26 cellular contexts compared by ENCODE assay signal in the genomic region with DNA sequence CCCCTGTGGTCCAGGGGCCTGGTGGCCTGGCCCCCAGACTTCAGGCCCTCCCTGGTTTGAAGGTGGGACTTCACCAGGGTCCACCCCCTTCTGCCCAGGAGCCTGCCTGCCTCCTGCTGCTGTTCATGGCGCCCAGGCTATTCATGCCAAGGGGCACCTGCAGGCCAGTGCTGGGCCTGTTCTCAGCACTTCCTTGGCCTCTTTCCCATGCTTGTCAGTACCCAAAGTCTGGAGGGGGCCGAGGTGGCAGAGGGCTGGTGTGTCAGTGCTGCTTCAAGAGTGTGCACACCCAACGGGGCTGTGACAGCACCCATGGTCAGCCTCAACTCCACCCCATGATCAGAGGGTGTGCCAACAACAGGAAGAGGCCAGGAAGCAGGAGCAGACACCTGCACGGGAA. TPM values are rescaled to one million over a fixed set of nuclear protein-coding genes. Genes with fewer than 3 reads are reported as not detected.
A peak's percentile ranks its signal among the peaks of the same experiment; 100 is the strongest.
DNase-seq lines count a peak whose midpoint lies in the region; ATAC-seq, FAIRE-seq and TF ChIP-seq lines count a peak whose summit lies in the region.
"Had no signal": no experiment of that assay in that cellular context is flagged by ENCODE, and none has a peak within 500 bp of the region (broad histone marks: within the 10 kb centered on the region; RNA-seq: fewer than 3 reads in every experiment).

No MANE protein-coding gene starts in this region.

- H2AK5ac ChIP-seq in H1 (ENCODE audit: low read depth, low read length) = no peak overlapping the region

- H3K27ac ChIP-seq in H1 (ENCODE audit: low read depth, low read length) (no peak overlapping the region), tibial artery (no peak overlapping the region)
- H3K27ac ChIP-seq: BLaER1 had no signal

- no peaks in the 10 kb centered on the region for H3K27me3 Mint-ChIP-seq in osteocyte (ENCODE audit: unreplicated experiment)
- H3K27me3 Mint-ChIP-seq: CD4-positive, alpha-beta memory T cell; CD4-positive, CD25-positive, alpha-beta regulatory T cell; CD8-positive, alpha-beta memory T cell had no signal

- POLR2A ChIA-PET in H1 (lab: Charles Lee; ENCODE audit: partially characterized antibody) = interaction anchor here (1.4 kb wide), 1 partner anchor 146 kb away, joined by 3 read pairs; the partner anchor contains the start of gene GOLPH3

- no peak for FAIRE-seq in H1 (lab: Jason Lieb, UNC)
- FAIRE-seq: A204.1, G401.6, GM12891, GM19239 had no signal

- H3K27me3 ChIP-seq in H1 (replicated peaks in 1 of 4; ENCODE audit: control insufficient read depth in 3 of 4, extremely low read depth in 1 of 4, insufficient read depth in 3 of 4, low read length in 3 of 4) = no peaks in the 10 kb centered on the region
- H3K27me3 ChIP-seq in tibial artery = no peaks in the 10 kb centered on the region
- H3K27me3 ChIP-seq: BE2C, BLaER1 had no signal

- H3K4me2 ChIP-seq in H1 (ENCODE audit: insufficient read depth in 1 of 2, low read depth in 2 of 2, low read length in 2 of 2) = no peak overlapping the region
- H3K4me2 ChIP-seq: BLaER1 had no signal

- H3K9me3 ChIP-seq in H1 (ENCODE audit: insufficient read depth in 2 of 2, low read depth in 1 of 2, low read length in 1 of 2) (peaks cover 0 to 4% of the 10 kb centered on the region in 2 experiments; a peak in 1 of 4 replicates), tibial artery (no peaks in the 10 kb centered on the region)
- H3K9me3 ChIP-seq: BE2C had no signal

- no peak overlapping the region for H2AFZ ChIP-seq in H1 (ENCODE audit: low read length)

- H3K4me1 ChIP-seq in H1 (replicated peaks in 1 of 4; ENCODE audit: control insufficient read depth in 3 of 4, insufficient read depth in 4 of 4, low read length in 3 of 4) (peaks cover 0 to 4% (median 0%) of the 10 kb centered on the region in 4 experiments; a peak in 1 of 7 replicates), tibial artery (no peaks in the 10 kb centered on the region)
- H3K4me1 ChIP-seq: BE2C had no signal

- TF ChIP-seq CTCF in H1 (IDR thresholded peaks at IDR 0.05; ENCODE audit: control extremely low read depth in 1 of 3, insufficient read depth in 1 of 3, low read depth in 1 of 3, low read length in 3 of 3) (no peak), osteocyte (IDR thresholded peaks at IDR 0.05) (no peak), tibial artery (IDR thresholded peaks at IDR 0.05) (no peak)

- H3K9ac ChIP-seq in H1 (replicated peaks in 1 of 4; ENCODE audit: extremely low read depth in 1 of 4, low read depth in 3 of 4, low read length in 3 of 4) = no peak overlapping the region
- H3K9ac ChIP-seq: BLaER1 had no signal

- DNase-seq in H1 (ENCODE audit: low read depth in 1 of 2, low spot score in 2 of 2) (no peak), mesenteric fat pad (ENCODE audit: low spot score) (peak; percentile 51), osteocyte (ENCODE audit: extremely low spot score, unreplicated experiment) (peak; percentile 79), tibial artery (no peak), SHP77 treated with DMSO at 0.1 percent for 48 hours (lab: John Stamatoyannopoulos, UW) (no peak)
- DNase-seq: 8988T; ACHN; BE2C; C1 segment of cervical spinal cord; CD4-positive, alpha-beta memory T cell; CD4-positive, CD25-positive, alpha-beta regulatory T cell; CD8-positive, alpha-beta memory T cell; COR-L47; DMS 273 treated with DMSO at 0.1 percent for 48 hours; DMS153; DMS53; DMS79 treated with DMSO at 0.1 percent for 48 hours; GF-D8 had no signal

- 0 out of 2 replicates have a peak overlapping the region, but pooled peaks have one; percentile 57 for H4K8ac ChIP-seq in H1 (ENCODE audit: extremely low read depth, insufficient read depth, low read length)

- H3K36me3 Mint-ChIP-seq in osteocyte (ENCODE audit: unreplicated experiment) = no peaks in the 10 kb centered on the region
- H3K36me3 Mint-ChIP-seq: CD14-positive monocyte had no signal

- H3K4me3 ChIP-seq in H1 (ENCODE audit: extremely low read depth in 1 of 4, insufficient read depth in 2 of 4, low read depth in 3 of 4, low read length in 4 of 4) (no peak overlapping the region), tibial artery (no peak overlapping the region)
- H3K4me3 ChIP-seq: BLaER1 had no signal

- intact Hi-C loops in tibial artery (cut with DNase I; ENCODE audit: low total_unique reads) = no loop called here

- TF ChIP-seq RAD21 in H1 (IDR thresholded peaks at IDR 0.05 in 1 of 2, conservative IDR thresholded peaks at IDR 0.05 in 1 of 2; ENCODE audit: low read depth in 2 of 2, low read length in 2 of 2) = no peak

- H4K5ac ChIP-seq in H1 (ENCODE audit: insufficient read length, low read depth, low read length) = no peak overlapping the region

- H2BK12ac ChIP-seq in H1 (ENCODE audit: low read depth, low read length) = no peak overlapping the region

- peak; percentile 27 for ATAC-seq in esophagus mucosa
- ATAC-seq in HG02610 (IDR thresholded peaks at IDR 0.05; ENCODE audit: unreplicated experiment) = no peak

- H3K4me1 Mint-ChIP-seq in osteocyte (ENCODE audit: unreplicated experiment) = peaks cover 7% of the 10 kb centered on the region
- H3K4me1 Mint-ChIP-seq: CD14-positive monocyte; CD8-positive, alpha-beta memory T cell had no signal

- H4K91ac ChIP-seq in H1 (replicated peaks; ENCODE audit: insufficient read length, low read length) = no peak overlapping the region

- H3K4ac ChIP-seq in H1 (replicated peaks; ENCODE audit: insufficient read length, low read depth, low read length) = no peak overlapping the region

- no peak overlapping the region for H3K27ac Mint-ChIP-seq in osteocyte (ENCODE audit: unreplicated experiment)
- H3K27ac Mint-ChIP-seq: CD14-positive monocyte; CD4-positive, alpha-beta memory T cell; CD4-positive, CD25-positive, alpha-beta regulatory T cell; CD8-positive, alpha-beta memory T cell had no signal

- no peak overlapping the region for H2BK15ac ChIP-seq in H1 (ENCODE audit: low read length)

- H3K36me3 ChIP-seq in H1 (ENCODE audit: control insufficient read depth in 2 of 4, insufficient read depth in 4 of 4, low read length in 3 of 4) (no peaks in the 10 kb centered on the region), tibial artery (no peaks in the 10 kb centered on the region)
- H3K36me3 ChIP-seq: BE2C, BLaER1 had no signal

- H4K20me1 ChIP-seq in H1 (replicated peaks in 1 of 2; ENCODE audit: control insufficient read depth in 1 of 2, insufficient read depth in 2 of 2, low read length in 2 of 2) = no peaks in the 10 kb centered on the region
- H4K20me1 ChIP-seq: BLaER1 had no signal

- no peak overlapping the region for H3K14ac ChIP-seq in H1 (ENCODE audit: insufficient read length)

- WGBS in H1 (ENCODE audit: extremely low coverage in 1 of 2, insufficient coverage in 1 of 2, insufficient read length in 1 of 2, insufficient replicate concordance in 2 of 2, low coverage in 1 of 2, low lambda C conversion rate in 2 of 2, missing lambda C conversion rate in 1 of 2), 2 experiments = 92% methylated on average over 4 of the region's 4 CpGs; no CpG with 5 or more reads in 1 of the 2 experiments

- CTCF ChIA-PET in H1 (lab: Charles Lee; ENCODE audit: partially characterized antibody) = interaction anchor here (0.6 to 9.4 kb wide), 19 partner anchors 9 to 204 kb away, joined by 3 to 87 read pairs (median 3); no protein-coding TSS in a partner anchor

- no peak overlapping the region for H2BK5ac ChIP-seq in H1 (ENCODE audit: low read depth, low read length)

- peaks cover 6% of the 10 kb centered on the region for H3K9me3 Mint-ChIP-seq in osteocyte (ENCODE audit: unreplicated experiment)

- no peak overlapping the region for H3K4me3 Mint-ChIP-seq in osteocyte (ENCODE audit: unreplicated experiment)
- H3K4me3 Mint-ChIP-seq: CD14-positive monocyte; CD4-positive, alpha-beta memory T cell; CD4-positive, CD25-positive, alpha-beta regulatory T cell; CD8-positive, alpha-beta memory T cell had no signal

- H3K56ac ChIP-seq in H1 (replicated peaks; ENCODE audit: insufficient read length, low read depth, low read length) = no peak overlapping the region

- H2BK20ac ChIP-seq in H1 (ENCODE audit: low read length) = no peak overlapping the region

- H2BK120ac ChIP-seq in H1 (replicated peaks; ENCODE audit: low read depth, low read length) = no peak overlapping the region

- H3K18ac ChIP-seq in H1 (ENCODE audit: extremely low read depth, low read length) = no peak overlapping the region

- H3K79me2 ChIP-seq in H1 (ENCODE audit: control insufficient read depth in 1 of 2, insufficient read depth in 2 of 2, low read length in 2 of 2) = no peaks in the 10 kb centered on the region

- H3K23ac ChIP-seq in H1 (ENCODE audit: insufficient read length) = no peak overlapping the region

- no peak for TF ChIP-seq EP300 in H1 (IDR thresholded peaks at IDR 0.05; ENCODE audit: borderline replicate concordance in 1 of 2, low read depth in 2 of 2, low read length in 2 of 2)

- peaks cover 2% of the 10 kb centered on the region; the same call in 1 of the 2 replicates for H3K23me2 ChIP-seq in H1 (ENCODE audit: low read depth, low read length)

- H3K79me1 ChIP-seq in H1 (ENCODE audit: low read depth, low read length) = no peaks in the 10 kb centered on the region

- TF ChIP-seq POLR2A in H1 (IDR thresholded peaks at IDR 0.05; ENCODE audit: control extremely low read depth in 1 of 2, low read depth in 2 of 2, low read length in 2 of 2) = no peak

TF ChIP-seq in H1, 55 proteins besides CTCF, POLR2A, EP300 and RAD21:
- no peak for TF ChIP-seq SP2 (IDR thresholded peaks at IDR 0.05; ENCODE audit: low read length)

RNA-seq across cellular contexts. Expression of gene MTMR12, which starts 7.4 kb away (rescaled TPM):
- total RNA-seq in H1 (2021; fragmentation: NEBNext Ultra II Directional; extraction: Animal tissue kit (Norgen Biotek cat#: 25700)) = 49.3 and 59.3 TPM in 2 replicates
- polyA plus RNA-seq in H1 (2011; rRNA removed) = 19.1 and 19.3 TPM in 2 replicates
- polyA plus RNA-seq in H1 (2011; cell fraction: cytosol; rRNA removed) = 23.2 TPM
- polyA plus RNA-seq in H1 (2011; cell fraction: nucleus; rRNA removed) = 14.4 TPM
- 19.9 to 33.7 TPM (median 25.2 TPM) in 4 replicates for polyA plus RNA-seq in H1 (2012, experiment 1 of 2)
- 4.4 TPM for polyA plus RNA-seq in H1 (2012, experiment 2 of 2)
- polyA plus RNA-seq in H1 (2013, experiment 1 of 2) = 22.6 TPM
- polyA plus RNA-seq in H1 (2013, experiment 2 of 2) = 23.5 TPM
- polyA minus RNA-seq in H1 (2011; rRNA and poly(A)+ RNA removed) = 40.1 and 53.5 TPM in 2 replicates
- 35.7 TPM for polyA minus RNA-seq in H1 (2011; cell fraction: cytosol; rRNA and poly(A)+ RNA removed)
- polyA minus RNA-seq in H1 (2011; cell fraction: nucleus; rRNA and poly(A)+ RNA removed) = 45.8 TPM
- 16.9 TPM for total RNA-seq in esophagus mucosa
- total RNA-seq in mesenteric fat pad = 95.1 TPM
- 19.6 and 23.4 TPM in 2 replicates for total RNA-seq in osteocyte

Comparison
In these comparisons a context has a peak if more than half of its experiments do, and no peak if none do; other contexts are left out.
1. DNase-seq: peak in mesenteric fat pad (single experiment) and osteocyte (single experiment); none in H1 (0 of 2), tibial artery (0 of 2) and SHP77 treated with DMSO at 0.1 percent for 48 hours (single experiment).